Comparison of ENCODE assay signal across 16 cellular contexts in genomic region chr11:80515097-80515496, GRCh38.
"Had no signal": no experiment of that assay in that cellular context is flagged by ENCODE, and none has a peak within 500 bp of the region (broad histone marks: within the 10 kb centered on the region; RNA-seq: fewer than 3 reads in every experiment).

No MANE protein-coding gene starts in this region.

- DNase-seq: activated B cell treated with CpG ODN at 0.5 μM for 24 hours; activated CD4-positive, alpha-beta T cell treated with anti-CD3 and anti-CD28 coated beads, Interleukin-2, amount 10 ng/mL, durations not matched to agents 24 days and 14 days; activated effector memory CD4-positive, alpha-beta T cell treated with Interleukin-2 at 50 U/mL for 16 hours; activated T-cell treated with anti-CD3 and anti-CD28 coated beads, Interleukin-2, amount 50 U/mL, for 1 hour; amniotic stem cell; body of pancreas; effector memory CD4-positive, alpha-beta T cell; kidney; left ventricle myocardium superior; mesendoderm; sigmoid colon; stimulated activated CD4-positive, alpha-beta T cell treated with anti-CD3 and anti-CD28 coated beads, Interleukin-2, amount 100 ng/mL, for 24 hours; stimulated activated naive CD4-positive, alpha-beta T cell; upper lobe of left lung had no signal

- H3K27ac Mint-ChIP-seq: activated B cell treated with CpG ODN at 0.5 μM for 24 hours; activated CD4-positive, alpha-beta T cell treated with anti-CD3 and anti-CD28 coated beads, Interleukin-2, amount 10 ng/mL, durations not matched to agents 24 days and 14 days; activated naive CD4-positive, alpha-beta T cell treated with anti-CD3 and anti-CD28 coated beads, Interleukin-2, amount 50 U/mL, for 72 hours had no signal

- ATAC-seq: activated naive CD4-positive, alpha-beta T cell treated with anti-CD3 and anti-CD28 coated beads, Interleukin-2, amount 50 U/mL, for 72 hours; body of pancreas; gastroesophageal sphincter; left ventricle myocardium superior had no signal

- H3K27me3 Mint-ChIP-seq: activated B cell treated with CpG ODN at 0.5 μM for 24 hours; activated CD4-positive, alpha-beta T cell treated with anti-CD3 and anti-CD28 coated beads, Interleukin-2, amount 10 ng/mL, durations not matched to agents 24 days and 14 days had no signal

- H3K4me1 Mint-ChIP-seq: activated B cell treated with CpG ODN at 0.5 μM for 24 hours; activated CD4-positive, alpha-beta T cell treated with anti-CD3 and anti-CD28 coated beads, Interleukin-2, amount 10 ng/mL, durations not matched to agents 24 days and 14 days had no signal

- H3K4me3 Mint-ChIP-seq: activated B cell treated with CpG ODN at 0.5 μM for 24 hours; activated CD4-positive, alpha-beta T cell treated with anti-CD3 and anti-CD28 coated beads, Interleukin-2, amount 10 ng/mL, durations not matched to agents 24 days and 14 days had no signal
